1 cellular context compared by ENCODE assay signal in the genomic region with DNA sequence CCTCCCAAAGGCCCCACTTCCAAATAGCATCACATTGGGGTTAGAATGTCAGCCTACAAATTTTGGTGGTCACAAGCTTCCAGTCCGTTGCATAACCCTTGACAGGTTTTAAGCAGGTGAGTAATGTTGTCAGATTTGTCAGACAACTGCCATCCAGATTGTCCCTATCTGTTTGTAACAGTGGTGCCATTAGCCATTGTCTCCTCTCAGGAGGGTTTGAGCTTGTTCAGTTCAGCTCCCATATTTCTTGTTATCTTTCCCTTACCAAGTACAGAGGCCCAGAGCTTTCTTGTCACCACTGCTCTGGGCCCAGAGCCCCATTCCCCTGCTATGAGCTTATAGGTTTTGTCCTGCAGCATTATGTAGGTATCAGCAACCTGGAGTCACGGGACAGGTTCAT.
TF ChIP-seq lines count a peak whose summit lies in the region.

No MANE protein-coding gene starts in this region.

TF ChIP-seq in H1, 55 proteins besides CTCF, POLR2A, EP300 and RAD21:
- TF ChIP-seq TBP (IDR thresholded peaks at IDR 0.05; ENCODE audit: low read depth, low read length) (no peak), KDM1A (IDR thresholded peaks at IDR 0.05; ENCODE audit: borderline replicate concordance, low read length) (no peak), TAF1 (IDR thresholded peaks at IDR 0.05; ENCODE audit: low read depth, low read length) (no peak), JUN (IDR thresholded peaks at IDR 0.05; ENCODE audit: low read depth, low read length) (no peak), CBX5 (IDR thresholded peaks at IDR 0.05; ENCODE audit: low read depth, low read length) (no peak), SP2 (IDR thresholded peaks at IDR 0.05; ENCODE audit: low read length) (no peak), BRCA1 (IDR thresholded peaks at IDR 0.05; ENCODE audit: low read depth, low read length) (no peak)
